24 cellular contexts compared by ENCODE assay signal in genomic region chr9:1058826-1059225, GRCh38. TPM values are rescaled to one million over a fixed set of nuclear protein-coding genes. Genes with fewer than 3 reads are reported as not detected.
"Had no signal": no experiment of that assay in that cellular context is flagged by ENCODE, and none has a peak within 500 bp of the region (broad histone marks: within the 10 kb centered on the region; RNA-seq: fewer than 3 reads in every experiment).

No MANE protein-coding gene starts in this region.

- FAIRE-seq: kidney, urothelium cell line had no signal

- H3K9me3 ChIP-seq: esophagus squamous epithelium, left ventricle myocardium inferior, lower lobe of right lung, ovary, thoracic aorta had no signal

- ATAC-seq: effector memory CD8-positive, alpha-beta T cell; left cardiac atrium; lower lobe of right lung; natural killer cell treated with Interleukin-12 subunit alpha and Interleukin-12 subunit beta and Interleukin-15 and Interleukin-18, amount 100 ng/mL, for 72 hours; right cardiac atrium; stimulated activated effector memory CD8-positive, alpha-beta T cell treated with anti-CD3 and anti-CD28 coated beads, Interleukin-12 subunit alpha, Interleukin-12 subunit beta, amount 100 ng/mL, for 72 hours; stimulated activated naive CD8-positive, alpha-beta T cell treated with anti-CD3 and anti-CD28 coated beads, Interleukin-15, Interleukin-2, amounts not matched to agents 100 U/mL and 50 U/mL, for 24 hours had no signal

- H3K79me2 ChIP-seq: hepatocyte had no signal

- DNase-seq: cortex of kidney; effector memory CD8-positive, alpha-beta T cell; esophagus squamous epithelium; foreskin melanocyte; head of caudate nucleus; kidney; left cardiac atrium; left ventricle myocardium inferior; lower lobe of right lung; midbrain; nucleus accumbens; ovary; right cardiac atrium; stimulated activated CD4-positive, alpha-beta T cell treated with anti-CD3 and anti-CD28 coated beads, Interleukin-2, amount 100 ng/mL, for 48 hours; stimulated activated CD8-positive, alpha-beta memory T cell treated with anti-CD3 and anti-CD28 coated beads, Interleukin-4, amount 100 ng/mL, for 48 hours; stimulated activated naive CD8-positive, alpha-beta T cell treated with anti-CD3 and anti-CD28 coated beads, Interleukin-15, Interleukin-2, amounts not matched to agents 100 U/mL and 50 U/mL, for 24 hours; trophoblast cell had no signal

- H3K4me3 ChIP-seq: esophagus squamous epithelium, hepatocyte, left ventricle myocardium inferior, lower lobe of right lung, neural progenitor cell, ovary, smooth muscle cell, thoracic aorta had no signal

- H3K27me3 ChIP-seq: hepatocyte, neural progenitor cell, ovary had no signal

- H3K9ac ChIP-seq: neural progenitor cell had no signal

- H2AFZ ChIP-seq: hepatocyte, neural progenitor cell had no signal

- H3K4me1 ChIP-seq: esophagus squamous epithelium, left ventricle myocardium inferior, lower lobe of right lung, neural progenitor cell had no signal

- H3K36me3 ChIP-seq: esophagus squamous epithelium, left ventricle myocardium inferior, lower lobe of right lung, neural progenitor cell, ovary, thoracic aorta had no signal

- H3K4me2 ChIP-seq: hepatocyte, neural progenitor cell, smooth muscle cell had no signal

- H3K27ac ChIP-seq: esophagus squamous epithelium, hepatocyte, left ventricle myocardium inferior, lower lobe of right lung, neural progenitor cell, ovary, thoracic aorta had no signal

RNA-seq across cellular contexts. Expression of gene DMRT2, which starts 8.7 kb away (rescaled TPM):
- total RNA-seq: hepatocyte; left ventricle myocardium inferior; natural killer cell treated with Interleukin-12 subunit alpha and Interleukin-12 subunit beta and Interleukin-15 and Interleukin-18, amount 100 ng/mL, for 72 hours; right cardiac atrium; smooth muscle cell; thoracic aorta had no signal
- polyA plus RNA-seq: hepatocyte, smooth muscle cell had no signal
